Comparison of ENCODE assay signal across 18 cellular contexts in genomic region chr2:122866095-122866494, GRCh38.
"Had no signal": no experiment of that assay in that cellular context is flagged by ENCODE, and none has a peak within 500 bp of the region (broad histone marks: within the 10 kb centered on the region; RNA-seq: fewer than 3 reads in every experiment).

No MANE protein-coding gene starts in this region.

- DNase-seq: cortex of kidney; dorsolateral prefrontal cortex; effector CD8-positive, alpha-beta T cell; foreskin melanocyte; heart left ventricle; hippocampal formation; kidney glomerular epithelial cell; naive thymus-derived CD8-positive, alpha-beta T cell; posterior cingulate gyrus; spleen; stimulated activated CD4-positive, alpha-beta T cell treated with anti-CD3 and anti-CD28 coated beads, Interleukin-15, amount 100 ng/mL, for 24 hours; stimulated activated CD4-positive, alpha-beta T cell treated with anti-CD3 and anti-CD28 coated beads, Interleukin-1b, Interleukin-23, amount 100 ng/mL, for 48 hours; stimulated activated CD4-positive, alpha-beta T cell treated with anti-CD3 and anti-CD28 coated beads, Interleukin-4, amount 100 ng/mL, for 24 hours; tibial artery had no signal

- H3K4me1 Mint-ChIP-seq: naive thymus-derived CD8-positive, alpha-beta T cell; stimulated activated memory B cell treated with anti-CD40 and anti-IgM and Interleukin-4, amounts not matched to agents 10 μg/mL and 1 μg/mL and 100 μg/mL, for 72 hours had no signal

- H3K36me3 ChIP-seq: heart left ventricle, spleen, tibial artery had no signal

- ATAC-seq: heart left ventricle; naive thymus-derived CD8-positive, alpha-beta T cell; sciatic nerve; stimulated activated memory B cell treated with anti-CD40 and anti-IgM and Interleukin-4, amounts not matched to agents 10 μg/mL and 1 μg/mL and 100 μg/mL, for 72 hours had no signal

- H3K27me3 Mint-ChIP-seq: naive thymus-derived CD8-positive, alpha-beta T cell; stimulated activated memory B cell treated with anti-CD40 and anti-IgM and Interleukin-4, amounts not matched to agents 10 μg/mL and 1 μg/mL and 100 μg/mL, for 72 hours; stimulated activated naive CD8-positive, alpha-beta T cell treated with anti-CD3 and anti-CD28 coated beads, Interleukin-15, Interleukin-2, amounts not matched to agents 100 ng/mL and 50 ng/mL, for 24 hours had no signal

- H3K27ac ChIP-seq: dorsolateral prefrontal cortex, heart left ventricle, spleen, tibial artery had no signal

- H3K27me3 ChIP-seq: dorsolateral prefrontal cortex, heart left ventricle, spleen, tibial artery had no signal

- H3K4me3 Mint-ChIP-seq: naive thymus-derived CD8-positive, alpha-beta T cell; stimulated activated memory B cell treated with anti-CD40 and anti-IgM and Interleukin-4, amounts not matched to agents 10 μg/mL and 1 μg/mL and 100 μg/mL, for 72 hours; stimulated activated naive CD8-positive, alpha-beta T cell treated with anti-CD3 and anti-CD28 coated beads, Interleukin-15, Interleukin-2, amounts not matched to agents 100 ng/mL and 50 ng/mL, for 24 hours had no signal

- H3K36me3 Mint-ChIP-seq: naive thymus-derived CD8-positive, alpha-beta T cell; stimulated activated memory B cell treated with anti-CD40 and anti-IgM and Interleukin-4, amounts not matched to agents 10 μg/mL and 1 μg/mL and 100 μg/mL, for 72 hours had no signal

- H3K4me3 ChIP-seq: dorsolateral prefrontal cortex, heart left ventricle, spleen, tibial artery had no signal

- H3K9me3 ChIP-seq: heart left ventricle, tibial artery had no signal

- FAIRE-seq: islet of Langerhans had no signal

- H3K4me1 ChIP-seq: heart left ventricle, spleen, tibial artery had no signal

- H3K27ac Mint-ChIP-seq: naive thymus-derived CD8-positive, alpha-beta T cell; stimulated activated memory B cell treated with anti-CD40 and anti-IgM and Interleukin-4, amounts not matched to agents 10 μg/mL and 1 μg/mL and 100 μg/mL, for 72 hours; stimulated activated naive CD8-positive, alpha-beta T cell treated with anti-CD3 and anti-CD28 coated beads, Interleukin-15, Interleukin-2, amounts not matched to agents 100 ng/mL and 50 ng/mL, for 24 hours had no signal
